ENCODE assay signal across 7 cellular contexts in the genomic region with DNA sequence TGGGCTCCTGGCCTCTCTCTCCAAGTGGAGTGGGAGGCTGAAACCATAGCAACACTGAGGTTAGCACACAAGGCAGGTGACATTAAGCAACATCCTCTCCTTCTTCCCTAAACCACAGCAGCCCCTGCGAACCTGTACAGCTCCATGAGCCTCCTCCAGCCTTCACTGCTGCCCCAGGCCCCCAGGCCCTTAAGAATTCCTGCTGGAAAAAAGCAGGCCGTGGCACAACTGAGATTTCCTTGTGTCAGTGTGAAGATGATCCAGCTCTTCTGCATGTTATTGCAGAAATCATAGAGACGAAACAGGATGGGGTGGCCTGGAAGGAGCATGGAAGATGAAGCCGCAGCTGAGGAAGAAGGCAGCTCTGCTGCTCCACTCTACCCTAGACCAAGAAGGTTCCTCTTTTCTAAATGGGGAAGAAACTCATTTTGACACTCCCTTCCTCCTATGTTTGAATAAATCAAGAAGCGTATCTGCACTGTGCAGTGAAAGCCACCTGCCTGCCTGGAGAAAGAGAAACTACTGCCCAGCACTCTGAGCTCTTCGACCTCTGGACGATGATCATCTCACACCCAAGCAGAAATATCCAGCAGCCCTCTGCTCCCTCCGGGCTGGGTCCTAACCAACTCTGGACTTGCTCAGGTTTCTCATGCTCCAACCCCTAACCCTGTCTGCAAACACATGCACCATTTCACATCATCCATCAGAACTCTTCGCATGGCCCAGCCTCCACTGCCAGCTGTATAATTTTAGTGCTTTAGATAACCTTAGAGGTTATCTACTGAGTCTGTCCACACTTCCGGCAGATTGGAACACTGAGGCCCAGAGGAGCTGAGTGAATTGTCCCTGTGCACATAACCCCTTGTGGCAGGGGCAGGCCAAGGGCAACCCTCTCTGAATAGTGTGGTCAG. TPM values are rescaled to one million over a fixed set of nuclear protein-coding genes. Genes with fewer than 3 reads are reported as not detected.
DNase-seq lines count a peak whose midpoint lies in the region; ATAC-seq and TF ChIP-seq lines count a peak whose summit lies in the region.

No MANE protein-coding gene starts in this region.

- 0 out of 2 replicates have a peak overlapping the region, but pooled peaks have one; percentile 37 for H2AFZ ChIP-seq in SK-N-SH (ENCODE audit: low read depth)

- 24% methylated on average over 10 of the region's 10 CpGs for WGBS in SK-N-SH (ENCODE audit: low lambda C conversion rate)
- 24 to 39% (median 27%) methylated on average over 10 of the region's 10 CpGs for WGBS in spleen, 5 donors

- peak; percentile 40 for TF ChIP-seq POLR2A in GM19193 (IDR thresholded peaks at IDR 0.05; ENCODE audit: extremely low read depth, insufficient read depth, insufficient read length)
- no peak for TF ChIP-seq POLR2A in spleen (IDR thresholded peaks at IDR 0.05)

- no peaks in the 10 kb centered on the region for H4K20me1 ChIP-seq in SK-N-SH (ENCODE audit: insufficient read depth)

- H3K9ac ChIP-seq in SK-N-SH = no peak overlapping the region

- no peaks in the 10 kb centered on the region for H3K79me2 ChIP-seq in SK-N-SH (ENCODE audit: insufficient read depth)

- no peaks in the 10 kb centered on the region for H3K36me3 ChIP-seq in SK-N-SH (replicated peaks in 1 of 2; ENCODE audit: control insufficient read depth in 1 of 2, insufficient read depth in 2 of 2, low read length in 1 of 2)
- H3K36me3 ChIP-seq in spleen = peaks cover 0 to 9% (median 0%) of the 10 kb centered on the region in 6 donors

- H3K27ac ChIP-seq in SK-N-SH (ENCODE audit: low read depth in 2 of 2, low read length in 1 of 2) (no peak overlapping the region), spleen (peak overlapping the region; percentile 62 to 93 (median 84))

- POLR2A ChIA-PET in SK-N-SH (lab: Yijun Ruan, JAX) = no interaction called here

- H3K27ac Mint-ChIP-seq in Calu3 (ENCODE audit: unreplicated experiment) = no peak overlapping the region

- TF ChIP-seq CTCF in SK-N-SH (IDR thresholded peaks at IDR 0.05) (no peak), spleen (IDR thresholded peaks at IDR 0.05 in 8 of 11, conservative IDR thresholded peaks at IDR 0.05 in 3 of 11) (peak in 3 of 11 experiments; percentile 4 to 23 (median 11)), Calu3 (IDR thresholded peaks at IDR 0.05; ENCODE audit: unreplicated experiment) (no peak)

- peaks cover 11% of the 10 kb centered on the region for H3K9me3 Mint-ChIP-seq in Calu3 (ENCODE audit: low read depth, unreplicated experiment)

- H3K36me3 Mint-ChIP-seq in Calu3 (ENCODE audit: insufficient read depth, unreplicated experiment) = peaks cover 4% of the 10 kb centered on the region

- H3K4me1 ChIP-seq in SK-N-SH (ENCODE audit: control insufficient read depth in 1 of 2, insufficient read depth in 2 of 2, low read depth in 1 of 2, low read length in 1 of 2) (no peaks in the 10 kb centered on the region; a peak in 1 of 4 replicates), spleen (peaks cover 19 to 71% (median 38%) of the 10 kb centered on the region in 6 donors)

- H3K4me2 ChIP-seq in SK-N-SH = no peak overlapping the region

- no peaks in the 10 kb centered on the region for H3F3A ChIP-seq in SK-N-SH (replicated peaks; ENCODE audit: insufficient read depth)

- H3K27me3 ChIP-seq in SK-N-SH (ENCODE audit: insufficient read depth) (peaks cover 24% of the 10 kb centered on the region; the same call in 1 of the 2 replicates), spleen (replicated peaks in 1 of 7) (no peaks in the 10 kb centered on the region)

- H3K9me2 ChIP-seq in SK-N-SH = no peaks in the 10 kb centered on the region

- CTCF ChIA-PET in SK-N-SH (lab: Yijun Ruan, JAX) (interaction anchor here (0.6 to 9.9 kb wide), 12 partner anchors 8 to 1474 kb away, joined by 3 to 122 read pairs (median 4); partner anchors contain the start of gene ZNF672), Calu3 (lab: Charles Lee) (interaction anchor here (0.6 kb wide), 1 partner anchor 108 kb away, joined by 4 read pairs; no protein-coding TSS in a partner anchor)

- no TSS peak for BruUV-seq in Calu3 (replicated peaks; lab: Mats Ljungman, UMichigan)

- H3K4me3 ChIP-seq in SK-N-SH (ENCODE audit: low read depth in 2 of 2, low read length in 1 of 2) (no peak overlapping the region; a peak in 1 of 4 replicates), spleen (peak overlapping the region in 5 of 8 donors; percentile 7 to 59 (median 19))

- peak; percentile 96 for ATAC-seq in HG03025 (IDR thresholded peaks at IDR 0.05; ENCODE audit: low FRiP score, unreplicated experiment)

- H3K4me1 Mint-ChIP-seq in Calu3 (ENCODE audit: low read depth, unreplicated experiment) = no peaks in the 10 kb centered on the region

- H3K4me3 Mint-ChIP-seq in Calu3 (ENCODE audit: low read depth, unreplicated experiment) = no peak overlapping the region

- DNase-seq in SK-N-SH (no peak), spleen (peak; percentile 80), Calu3 (no peak), NCI-H774 (lab: John Stamatoyannopoulos, UW) (no peak)
- no peak for DNase-seq in stimulated activated CD4-positive, alpha-beta T cell treated with anti-CD3 and anti-CD28 coated beads, Interleukin-1b, Interleukin-23, amount 100 ng/mL, for 48 hours

- H3K9me3 ChIP-seq in SK-N-SH = no peaks in the 10 kb centered on the region
- peaks cover 0 to 4% (median 0%) of the 10 kb centered on the region in 8 donors for H3K9me3 ChIP-seq in spleen

- TF ChIP-seq RAD21 in SK-N-SH (IDR thresholded peaks at IDR 0.05; ENCODE audit: low read length) = no peak

- no peak for TF ChIP-seq EP300 in SK-N-SH (IDR thresholded peaks at IDR 0.05; ENCODE audit: borderline replicate concordance in 1 of 2, low read depth in 1 of 2, low read length in 1 of 2)

- intact Hi-C loops in spleen (cut with DNase I; ENCODE audit: low total_unique reads) = no loop called here
- intact Hi-C loops in Calu3 (cut with micrococcal nuclease; ENCODE audit: unreplicated experiment) = no loop called here

- no peaks in the 10 kb centered on the region for H3K27me3 Mint-ChIP-seq in Calu3 (ENCODE audit: unreplicated experiment)

TF ChIP-seq in SK-N-SH, 30 proteins besides CTCF, POLR2A, EP300 and RAD21:
- TF ChIP-seq GABPA (IDR thresholded peaks at IDR 0.05; ENCODE audit: low read depth) = no peak
- TF ChIP-seq ELF1 (IDR thresholded peaks at IDR 0.05) = no peak
- no peak for TF ChIP-seq USF2 (IDR thresholded peaks at IDR 0.05; ENCODE audit: borderline replicate concordance, low read depth, low read length)
- TF ChIP-seq, protein P1, sequence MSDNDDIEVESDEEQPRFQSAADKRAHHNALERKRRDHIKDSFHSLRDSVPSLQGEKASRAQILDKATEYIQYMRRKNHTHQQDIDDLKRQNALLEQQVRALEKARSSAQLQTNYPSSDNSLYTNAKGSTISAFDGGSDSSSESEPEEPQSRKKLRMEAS (IDR thresholded peaks at IDR 0.05; ENCODE audit: low read depth) = no peak
- TF ChIP-seq SIN3A (IDR thresholded peaks at IDR 0.05; ENCODE audit: borderline replicate concordance, low read depth, low read length) = no peak
- no peak for TF ChIP-seq USF1 (IDR thresholded peaks at IDR 0.05; ENCODE audit: borderline replicate concordance, low read depth)
- TF ChIP-seq MEF2A (IDR thresholded peaks at IDR 0.05; ENCODE audit: borderline replicate concordance, low read depth) = no peak
- no peak for TF ChIP-seq SMC3 (IDR thresholded peaks at IDR 0.05; ENCODE audit: low read depth, low read length)
- TF ChIP-seq FOXJ3 (CRISPR knock-in tag; IDR thresholded peaks at IDR 0.05) = no peak
- TF ChIP-seq TEAD4 (IDR thresholded peaks at IDR 0.05; ENCODE audit: borderline replicate concordance, insufficient read depth) = no peak
TF ChIP-seq in SK-N-SH: peak in this region for 0.

RNA-seq across cellular contexts. Expression of gene SH3BP5L, which starts 20.7 kb away (rescaled TPM):
- polyA plus RNA-seq in SK-N-SH (2012; rRNA removed) (32.1 and 37.3 TPM in 2 replicates), spleen (10 to 100 TPM; 10.1 to 23.1 (median 11.3) TPM)
- 16.7 and 25.0 TPM in 2 replicates for polyA plus RNA-seq in SK-N-SH (2012; cell fraction: cytosol; rRNA removed)
- 57.5 and 58.1 TPM in 2 replicates for polyA plus RNA-seq in SK-N-SH (2012; cell fraction: nucleus; rRNA removed)
- total RNA-seq in spleen (10 to 100 TPM; 29.1 to 43.3 (median 30.7) TPM), Calu3 (2022) (25.3 and 27.1 TPM in 2 replicates)

RNA-seq across cellular contexts. Expression of gene ZNF672, which starts 33.0 kb away (rescaled TPM):
- polyA plus RNA-seq in SK-N-SH (2012; rRNA removed) = 14.2 and 16.0 TPM in 2 replicates
- 9.0 and 12.7 TPM in 2 replicates for polyA plus RNA-seq in SK-N-SH (2012; cell fraction: cytosol; rRNA removed)
- polyA plus RNA-seq in SK-N-SH (2012; cell fraction: nucleus; rRNA removed) = 24.5 and 34.1 TPM in 2 replicates
- total RNA-seq in spleen = 10 to 100 TPM; 32.6 to 43.1 (median 41.3) TPM
- 10 to 100 TPM; 13.2 to 19.8 (median 16.6) TPM for polyA plus RNA-seq in spleen
- 28.3 and 28.7 TPM in 2 replicates for total RNA-seq in Calu3 (2022)

RNA-seq across cellular contexts. Expression of gene LYPD8, which starts 49.5 kb away (rescaled TPM):
- polyA plus RNA-seq in SK-N-SH (2012; rRNA removed) (1.5 and 1.6 TPM in 2 replicates), spleen (under 1 TPM; 0.09 to 0.17 (median 0.16) TPM)
- polyA plus RNA-seq in SK-N-SH (2012; cell fraction: cytosol; rRNA removed) = 1.4 and 1.9 TPM in 2 replicates
- 1.4 and 1.8 TPM in 2 replicates for polyA plus RNA-seq in SK-N-SH (2012; cell fraction: nucleus; rRNA removed)
- total RNA-seq in spleen (under 1 TPM in 2 of 7 donors, not detected in 5; 0.37 to 0.54 TPM), Calu3 (2022) (not detected in 2 replicates)

RNA-seq across cellular contexts. Expression of gene ZNF692, which starts 53.9 kb away (rescaled TPM):
- polyA plus RNA-seq in SK-N-SH (2012; rRNA removed) (47.0 and 62.9 TPM in 2 replicates), spleen (100 to 1,000 TPM in 2 of 3 donors, 10 to 100 TPM in 1; 57.1 to 138 (median 125) TPM)
- 8.9 and 14.8 TPM in 2 replicates for polyA plus RNA-seq in SK-N-SH (2012; cell fraction: cytosol; rRNA removed)
- polyA plus RNA-seq in SK-N-SH (2012; cell fraction: nucleus; rRNA removed) = 466 and 588 TPM in 2 replicates
- total RNA-seq in spleen (10 to 100 TPM; 33.5 to 81.1 (median 45.9) TPM), Calu3 (2022) (61.4 and 61.5 TPM in 2 replicates)

Comparison
In these comparisons a context has a peak if more than half of its experiments do, and no peak if none do; other contexts are left out.
1. H3K27ac ChIP-seq: peak in spleen (8 of 8); none in SK-N-SH (0 of 2).
2. H3K4me3 ChIP-seq: peak in spleen (5 of 8); none in SK-N-SH (0 of 2).